20 cellular contexts compared by ENCODE assay signal in the genomic region with DNA sequence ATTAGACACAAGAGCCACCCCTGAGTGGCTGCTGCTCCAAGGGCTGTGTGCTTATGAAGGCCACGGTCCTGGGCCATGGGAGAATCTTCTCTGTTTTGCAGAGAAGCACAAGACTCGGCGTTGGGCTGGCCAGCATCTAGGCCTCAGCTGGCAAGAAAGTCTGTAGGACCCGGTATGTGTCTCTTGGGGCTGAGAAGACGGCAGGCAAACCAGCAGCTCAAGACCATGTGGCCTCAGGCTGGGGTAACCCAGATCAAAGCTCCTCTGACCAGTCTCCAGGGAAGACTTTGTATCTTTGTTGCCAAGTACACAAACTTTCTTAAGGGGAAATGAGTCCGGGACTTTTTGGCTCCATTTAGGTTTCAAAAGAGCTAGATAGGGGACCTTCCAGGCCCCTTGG.
DNase-seq lines count a peak whose midpoint lies in the region; ATAC-seq and TF ChIP-seq lines count a peak whose summit lies in the region.
"Had no signal": no experiment of that assay in that cellular context is flagged by ENCODE, and none has a peak within 500 bp of the region (broad histone marks: within the 10 kb centered on the region; RNA-seq: fewer than 3 reads in every experiment).

No MANE protein-coding gene starts in this region.

- TF ChIP-seq EP300 in gastroesophageal sphincter (IDR thresholded peaks at IDR 0.05): no peak

- peaks cover under 1 to 1% of the 10 kb centered on the region in 2 donors for H3K9me3 Mint-ChIP-seq in stimulated activated naive B cell treated with anti-CD40 and anti-IgM and Interleukin-4, amounts not matched to agents 10 μg/mL and 1 μg/mL and 100 μg/mL, for 72 hours
- no peaks in the 10 kb centered on the region for H3K9me3 Mint-ChIP-seq in HFFc6

- no peak overlapping the region for H3K4me3 ChIP-seq in left ventricle myocardium inferior
- no peak overlapping the region for H3K4me3 ChIP-seq in PC-9
- no peak overlapping the region for H3K4me3 ChIP-seq in gastroesophageal sphincter
- H3K4me3 ChIP-seq: esophagus muscularis mucosa had no signal

- no peak for TF ChIP-seq POLR2A in gastroesophageal sphincter (IDR thresholded peaks at IDR 0.05)

- H3K79me2 ChIP-seq in PC-9 (ENCODE audit: low read depth): no peaks in the 10 kb centered on the region
- H3K79me2 ChIP-seq: parathyroid adenoma had no signal

- H3K4me2 ChIP-seq in PC-9: no peak overlapping the region

- POLR2A ChIA-PET in PC-9 (lab: Charles Lee; ENCODE audit: unreplicated experiment): interaction anchor here (0.6 kb wide), 1 partner anchor 181 kb away, joined by 6 read pairs; no protein-coding TSS in a partner anchor

- H4K20me1 ChIP-seq in PC-9 (ENCODE audit: insufficient read depth): no peaks in the 10 kb centered on the region

- peaks cover 6% of the 10 kb centered on the region for H3K9me3 ChIP-seq in left ventricle myocardium inferior (replicated peaks)
- no peaks in the 10 kb centered on the region for H3K9me3 ChIP-seq in PC-9 (ENCODE audit: insufficient read depth, low read depth)
- no peaks in the 10 kb centered on the region for H3K9me3 ChIP-seq in gastroesophageal sphincter
- H3K9me3 ChIP-seq: esophagus muscularis mucosa had no signal

- peak overlapping the region; percentile 25; the same call in 1 of the 2 replicates for H2AFZ ChIP-seq in PC-9
- H2AFZ ChIP-seq: parathyroid adenoma had no signal

- CTCF ChIA-PET in PC-9 (lab: Charles Lee): interaction anchor here (0.6 kb wide), 1 partner anchor 210 kb away, joined by 3 read pairs; no protein-coding TSS in a partner anchor

- peaks cover 26 to 55% of the 10 kb centered on the region in 2 donors for H3K4me1 Mint-ChIP-seq in stimulated activated naive B cell treated with anti-CD40 and anti-IgM and Interleukin-4, amounts not matched to agents 10 μg/mL and 1 μg/mL and 100 μg/mL, for 72 hours
- H3K4me1 Mint-ChIP-seq in HFFc6 (ENCODE audit: low read depth): peaks cover 7% of the 10 kb centered on the region

- H3K27me3 ChIP-seq in left ventricle myocardium inferior (ENCODE audit: low read depth) (no peaks in the 10 kb centered on the region), PC-9 (ENCODE audit: insufficient read depth, low read depth) (no peaks in the 10 kb centered on the region), gastroesophageal sphincter (no peaks in the 10 kb centered on the region)
- H3K27me3 ChIP-seq: esophagus muscularis mucosa had no signal

- no peaks in the 10 kb centered on the region for H3K36me3 Mint-ChIP-seq in stimulated activated naive B cell treated with anti-CD40 and anti-IgM and Interleukin-4, amounts not matched to agents 10 μg/mL and 1 μg/mL and 100 μg/mL, for 72 hours
- no peaks in the 10 kb centered on the region for H3K36me3 Mint-ChIP-seq in HFFc6 (ENCODE audit: low read depth)

- peaks cover 19% of the 10 kb centered on the region for H3K4me1 ChIP-seq in left ventricle myocardium inferior
- no peaks in the 10 kb centered on the region for H3K4me1 ChIP-seq in PC-9 (replicated peaks; ENCODE audit: insufficient read depth)
- peaks cover 0 to 12% (median 0%) of the 10 kb centered on the region in 3 donors for H3K4me1 ChIP-seq in gastroesophageal sphincter

- H3K27ac Mint-ChIP-seq in stimulated activated naive B cell treated with anti-CD40 and anti-IgM and Interleukin-4, amounts not matched to agents 10 μg/mL and 1 μg/mL and 100 μg/mL, for 72 hours: peak overlapping the region; percentile 81
- H3K27ac Mint-ChIP-seq in HFFc6: no peak overlapping the region

- no peaks in the 10 kb centered on the region for H3K9me2 ChIP-seq in PC-9 (ENCODE audit: insufficient read depth)

- H3F3A ChIP-seq in PC-9 (ENCODE audit: insufficient read depth, low read depth): no peaks in the 10 kb centered on the region

- no peak overlapping the region for H3K4me3 Mint-ChIP-seq in stimulated activated naive B cell treated with anti-CD40 and anti-IgM and Interleukin-4, amounts not matched to agents 10 μg/mL and 1 μg/mL and 100 μg/mL, for 72 hours
- no peak overlapping the region for H3K4me3 Mint-ChIP-seq in HFFc6

- 50% methylated on average over 1 of the region's 6 CpGs; no CpG with 5 or more reads in 1 of the 2 donors for WGBS in gastroesophageal sphincter (ENCODE audit: low coverage in 1 of 2), 2 donors

- no peaks in the 10 kb centered on the region for H3K27me3 Mint-ChIP-seq in stimulated activated naive B cell treated with anti-CD40 and anti-IgM and Interleukin-4, amounts not matched to agents 10 μg/mL and 1 μg/mL and 100 μg/mL, for 72 hours
- H3K27me3 Mint-ChIP-seq in HFFc6 (ENCODE audit: insufficient read depth): no peaks in the 10 kb centered on the region; the same call in none of the 2 replicates

- BruUV-seq in PC-9 (replicated peaks; lab: Mats Ljungman, UMichigan): no TSS peak

- TF ChIP-seq CTCF in left ventricle myocardium inferior (IDR thresholded peaks at IDR 0.05; ENCODE audit: borderline replicate concordance) (no peak), PC-9 (conservative IDR thresholded peaks at IDR 0.05) (no peak), gastroesophageal sphincter (IDR thresholded peaks at IDR 0.05) (no peak), HFFc6 (IDR thresholded peaks at IDR 0.05) (no peak)

- intact Hi-C loops in Right ventricle myocardium inferior (cut with DNase I) (no loop called here), left ventricle myocardium inferior (cut with micrococcal nuclease) (no loop called here), PC-9 (cut with micrococcal nuclease; ENCODE audit: unreplicated experiment) (no loop called here)

- H3K36me3 ChIP-seq in left ventricle myocardium inferior (no peaks in the 10 kb centered on the region), PC-9 (ENCODE audit: low read depth) (no peaks in the 10 kb centered on the region), gastroesophageal sphincter (no peaks in the 10 kb centered on the region)
- H3K36me3 ChIP-seq: esophagus muscularis mucosa had no signal

- ATAC-seq in Right ventricle myocardium inferior: peak; percentile 61
- ATAC-seq in stimulated activated naive B cell treated with anti-CD40 and anti-IgM and Interleukin-4, amounts not matched to agents 10 μg/mL and 1 μg/mL and 100 μg/mL, for 72 hours (replicated peaks): peak; percentile 80 to 91
- no peak for ATAC-seq in gastroesophageal sphincter
- no peak for ATAC-seq in esophagus mucosa

- no peak for DNase-seq in Right ventricle myocardium inferior (ENCODE audit: missing footprints)
- DNase-seq in left ventricle myocardium inferior: no peak
- DNase-seq in PC-9: no peak
- DNase-seq in fibroblast of peridontal ligament (ENCODE audit: extremely low read depth): peak; percentile 27
- DNase-seq in stimulated activated naive B cell treated with anti-CD40 and anti-IgM and Interleukin-4, amounts not matched to agents 10 μg/mL and 1 μg/mL and 100 μg/mL, for 72 hours: peak; percentile 26
- no peak for DNase-seq in HFFc6
- DNase-seq: activated CD4-positive, alpha-beta T cell treated with anti-CD3 and anti-CD28 coated beads, Interleukin-2, amount 50 U/mL, for 1 hour; activated gamma-delta T cell; caudate nucleus; effector CD4-positive, alpha-beta T cell; KG1; NCI-H1092; NCI-H2081; NCI-H446 treated with DMSO at 0.1 percent for 48 hours; SHP77; substantia nigra had no signal

- no peak overlapping the region for H3K27ac ChIP-seq in left ventricle myocardium inferior (replicated peaks)
- no peak overlapping the region for H3K27ac ChIP-seq in PC-9
- H3K27ac ChIP-seq in gastroesophageal sphincter: no peak overlapping the region
- H3K27ac ChIP-seq: esophagus muscularis mucosa, parathyroid adenoma had no signal

Comparison
In these comparisons a context has a peak if more than half of its experiments do, and no peak if none do; other contexts are left out.
1. ATAC-seq: peak in Right ventricle myocardium inferior (single experiment) and stimulated activated naive B cell treated with anti-CD40 and anti-IgM and Interleukin-4, amounts not matched to agents 10 μg/mL and 1 μg/mL and 100 μg/mL, for 72 hours (2 of 2); none in gastroesophageal sphincter (single experiment) and esophagus mucosa (single experiment).
2. DNase-seq: peak in fibroblast of peridontal ligament (single experiment) and stimulated activated naive B cell treated with anti-CD40 and anti-IgM and Interleukin-4, amounts not matched to agents 10 μg/mL and 1 μg/mL and 100 μg/mL, for 72 hours (single experiment); none in Right ventricle myocardium inferior (single experiment), left ventricle myocardium inferior (single experiment), PC-9 (0 of 2) and HFFc6 (single experiment).